In the genomic region with DNA sequence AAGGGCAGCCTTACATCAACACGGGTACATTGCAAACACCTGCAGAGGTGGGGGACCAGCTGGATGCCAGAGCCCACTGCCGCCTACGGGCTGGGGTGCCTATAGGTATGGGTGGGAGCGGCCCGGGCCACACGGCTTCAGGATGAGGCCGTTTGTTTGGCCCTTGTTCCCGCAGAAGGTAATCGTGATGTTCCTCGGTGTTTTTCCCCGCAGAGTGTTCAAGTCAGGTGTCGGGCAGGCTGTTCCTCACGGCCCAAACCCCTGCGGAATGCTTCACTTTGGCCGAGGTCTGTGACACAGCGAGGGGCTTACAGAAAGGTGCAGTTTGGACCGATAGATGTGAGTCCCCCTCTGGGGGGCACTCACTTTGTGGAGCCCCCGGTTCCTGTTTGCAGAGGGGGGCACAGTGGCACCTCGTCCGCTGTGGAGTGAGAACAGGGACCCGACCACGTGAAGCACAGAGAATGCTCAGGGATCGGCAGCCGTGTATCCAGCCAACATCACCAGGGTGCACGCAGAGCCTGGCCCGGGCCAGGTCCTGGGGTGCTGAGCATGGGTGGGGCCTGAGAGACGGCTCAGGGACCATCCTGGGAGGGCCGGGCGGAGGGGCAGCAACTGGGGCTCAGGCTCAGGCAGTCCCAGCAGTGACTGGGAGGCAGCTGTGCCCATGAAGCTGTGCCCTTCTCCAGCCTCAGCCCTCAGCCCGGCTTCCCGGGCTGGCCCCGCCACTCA, we compare ENCODE assay signal across 17 cellular contexts. TPM values are rescaled to one million over a fixed set of nuclear protein-coding genes. Genes with fewer than 3 reads are reported as not detected.
DNase-seq lines count a peak whose midpoint lies in the region; ATAC-seq and TF ChIP-seq lines count a peak whose summit lies in the region.
"Had no signal": no experiment of that assay in that cellular context is flagged by ENCODE, and none has a peak within 500 bp of the region (broad histone marks: within the 10 kb centered on the region; RNA-seq: fewer than 3 reads in every experiment).

No MANE protein-coding gene starts in this region.

- H3K9me3 Mint-ChIP-seq in GM23338 = no peaks in the 10 kb centered on the region; the same call in 2 of the 3 replicates
- H3K9me3 Mint-ChIP-seq: activated T-cell treated with anti-CD3 and anti-CD28 coated beads, Interleukin-2, amount 50 U/mL, for 4 hours had no signal

- H3K9me3 ChIP-seq in BLaER1 treated with 17β-estradiol and CSF1 and Interleukin-3, amounts not matched to agents 10 nM and 100 nM (replicated peaks in 1 of 11) = no peaks in the 10 kb centered on the region
- H3K9me3 ChIP-seq in mesenchymal stem cell (ENCODE audit: control insufficient read depth, low read length) (no peaks in the 10 kb centered on the region), MM.1S (replicated peaks; ENCODE audit: insufficient read depth, low read length) (no peaks in the 10 kb centered on the region)
- H3K9me3 ChIP-seq: thyroid gland had no signal

- H3K36me3 Mint-ChIP-seq in GM23338 (ENCODE audit: low read depth) = no peaks in the 10 kb centered on the region

- H3K9me2 ChIP-seq in GM23338 (ENCODE audit: insufficient read depth) (no peaks in the 10 kb centered on the region), MM.1S (replicated peaks; ENCODE audit: insufficient read depth, low read length) (no peaks in the 10 kb centered on the region)

- peak; percentile 12; the same call in 2 of the 3 replicates for ATAC-seq in GM23338
- ATAC-seq: left colon had no signal

- intact Hi-C loops in dorsolateral prefrontal cortex (cut with DNase I) = no loop called here

- H2BK15ac ChIP-seq in mesenchymal stem cell (ENCODE audit: low read depth, poor library complexity, severe bottlenecking) = no peak overlapping the region

- no peak overlapping the region for H3K27ac Mint-ChIP-seq in GM23338

- H4K20me1 ChIP-seq in BLaER1 treated with 17β-estradiol and CSF1 and Interleukin-3, amounts not matched to agents 10 nM and 100 nM = peaks cover 0 to 43% (median 19%) of the 10 kb centered on the region in 11 experiments; a peak in 10 of 22 replicates
- H4K20me1 ChIP-seq in GM23338 (replicated peaks; ENCODE audit: insufficient read depth) = no peaks in the 10 kb centered on the region
- no peaks in the 10 kb centered on the region for H4K20me1 ChIP-seq in MM.1S (ENCODE audit: insufficient read depth, low read length)

- no peak overlapping the region; a peak in 1 of 20 replicates for H3K4me3 ChIP-seq in BLaER1 treated with 17β-estradiol and CSF1 and Interleukin-3, amounts not matched to agents 10 nM and 100 nM
- H3K4me3 ChIP-seq in GM23338 = no peak overlapping the region
- H3K4me3 ChIP-seq in mesenchymal stem cell (ENCODE audit: insufficient read depth in 1 of 2, low read depth in 1 of 2, low read length in 2 of 2) = no peak overlapping the region
- no peak overlapping the region for H3K4me3 ChIP-seq in MM.1S (ENCODE audit: low read length)
- H3K4me3 ChIP-seq in dorsolateral prefrontal cortex = no peak overlapping the region
- H3K4me3 ChIP-seq: skin epidermis, thyroid gland had no signal

- no peak overlapping the region for H3K4ac ChIP-seq in mesenchymal stem cell (ENCODE audit: low read depth in 1 of 2, low read length in 2 of 2)

- peak overlapping the region; percentile 0 for H2AK5ac ChIP-seq in mesenchymal stem cell (ENCODE audit: low read length, severe bottlenecking)

- peak overlapping the region in 10 of 11 experiments; percentile 5 to 99 (median 84); a peak in 18 of 22 replicates for H3K4me2 ChIP-seq in BLaER1 treated with 17β-estradiol and CSF1 and Interleukin-3, amounts not matched to agents 10 nM and 100 nM
- H3K4me2 ChIP-seq in GM23338 (peak overlapping the region; percentile 55), mesenchymal stem cell (ENCODE audit: low read length, poor library complexity, severe bottlenecking) (no peak overlapping the region), MM.1S (ENCODE audit: low read depth, low read length) (no peak overlapping the region)

- 85% methylated on average over 29 of the region's 32 CpGs for WGBS in mesenchymal stem cell

- H3K79me2 ChIP-seq in GM23338 (replicated peaks; ENCODE audit: insufficient read depth) (no peaks in the 10 kb centered on the region), MM.1S (ENCODE audit: low read length) (no peaks in the 10 kb centered on the region)

- peak overlapping the region in 2 of 11 experiments; percentile 21 to 48; a peak in 2 of 22 replicates for H3K9ac ChIP-seq in BLaER1 treated with 17β-estradiol and CSF1 and Interleukin-3, amounts not matched to agents 10 nM and 100 nM
- H3K9ac ChIP-seq in mesenchymal stem cell (ENCODE audit: low read length) (no peak overlapping the region), MM.1S (ENCODE audit: low read length) (no peak overlapping the region)

- DNase-seq in GM23338 (ENCODE audit: low spot score) = no peak
- DNase-seq in ecto neural progenitor cell (ENCODE audit: low spot score) = peak; percentile 44
- no peak for DNase-seq in mesenchymal stem cell
- DNase-seq in MM.1S = no peak
- DNase-seq in kidney tubule cell (ENCODE audit: low spot score) = no peak
- no peak for DNase-seq in caudate nucleus (lab: John Stamatoyannopoulos, UW)
- DNase-seq in dorsolateral prefrontal cortex = no peak
- DNase-seq: activated T-cell treated with anti-CD3 and anti-CD28 coated beads, Interleukin-2, amount 50 U/mL, for 4 hours; effector CD8-positive, alpha-beta T cell; NCI-H1048; NCI-H2171; NCI-H748 treated with DMSO at 0.1 percent for 48 hours; OCI-M1; thyroid gland had no signal

- H3K4me1 Mint-ChIP-seq in GM23338 = peaks cover 28% of the 10 kb centered on the region

- H2BK5ac ChIP-seq in mesenchymal stem cell (ENCODE audit: low read depth, low read length, poor library complexity, severe bottlenecking) = no peak overlapping the region

- TF ChIP-seq CTCF in GM23338 (conservative IDR thresholded peaks at IDR 0.05; ENCODE audit: low read depth in 2 of 2) (no peak), MM.1S (IDR thresholded peaks at IDR 0.05; ENCODE audit: low read length) (no peak), dorsolateral prefrontal cortex (IDR thresholded peaks at IDR 0.05 in 54 of 56, conservative IDR thresholded peaks at IDR 0.05 in 2 of 56; ENCODE audit: low read depth in 1 of 56, partially characterized antibody in 56 of 56) (no peak)

- no peak overlapping the region for H3K14ac ChIP-seq in mesenchymal stem cell (ENCODE audit: low read length in 2 of 2)

- H4K91ac ChIP-seq in mesenchymal stem cell (ENCODE audit: low read length) = no peak overlapping the region

- no peaks in the 10 kb centered on the region for H3K36me3 ChIP-seq in BLaER1 treated with 17β-estradiol and CSF1 and Interleukin-3, amounts not matched to agents 10 nM and 100 nM
- H3K36me3 ChIP-seq in GM23338 (ENCODE audit: insufficient read depth) = no peaks in the 10 kb centered on the region
- H3K36me3 ChIP-seq in mesenchymal stem cell (ENCODE audit: control insufficient read depth in 1 of 2, insufficient read depth in 2 of 2, low read depth in 1 of 2, low read length in 2 of 2) = peaks cover 0 to 19% of the 10 kb centered on the region in 2 experiments
- no peaks in the 10 kb centered on the region for H3K36me3 ChIP-seq in MM.1S (replicated peaks; ENCODE audit: insufficient read depth, low read length)
- H3K36me3 ChIP-seq: thyroid gland had no signal

- H3K79me1 ChIP-seq in mesenchymal stem cell (replicated peaks; ENCODE audit: low read length, poor library complexity, severe bottlenecking) = peaks cover 6% of the 10 kb centered on the region

- no peak overlapping the region for H2BK12ac ChIP-seq in mesenchymal stem cell (ENCODE audit: low read length in 2 of 2)

- no peak overlapping the region for H2BK120ac ChIP-seq in mesenchymal stem cell (ENCODE audit: low read depth, low read length)

- H3F3A ChIP-seq in GM23338 (replicated peaks; ENCODE audit: low read depth) (no peaks in the 10 kb centered on the region), MM.1S (ENCODE audit: insufficient read depth, low read length) (no peaks in the 10 kb centered on the region)

- no peak overlapping the region for H3K4me3 Mint-ChIP-seq in GM23338
- H3K4me3 Mint-ChIP-seq: activated T-cell treated with anti-CD3 and anti-CD28 coated beads, Interleukin-2, amount 50 U/mL, for 4 hours had no signal

- no peak overlapping the region for H3K23ac ChIP-seq in mesenchymal stem cell (ENCODE audit: low read length in 2 of 2)

- no peak overlapping the region; the same call in 1 of the 2 replicates for H2AFZ ChIP-seq in GM23338
- no peak overlapping the region for H2AFZ ChIP-seq in mesenchymal stem cell (ENCODE audit: low read depth, low read length)
- H2AFZ ChIP-seq in MM.1S (ENCODE audit: low read length) = no peak overlapping the region

- peaks cover 11 to 98% (median 47%) of the 10 kb centered on the region in 11 experiments; a peak in 20 of 22 replicates for H3K27me3 ChIP-seq in BLaER1 treated with 17β-estradiol and CSF1 and Interleukin-3, amounts not matched to agents 10 nM and 100 nM
- H3K27me3 ChIP-seq in GM23338 (ENCODE audit: insufficient read depth) (no peaks in the 10 kb centered on the region), mesenchymal stem cell (ENCODE audit: control insufficient read depth in 1 of 2, insufficient read depth in 1 of 2, low read length in 2 of 2) (peaks cover 37 to 91% of the 10 kb centered on the region in 2 experiments), MM.1S (replicated peaks; ENCODE audit: insufficient read depth, low read length) (peaks cover 94% of the 10 kb centered on the region), dorsolateral prefrontal cortex (peaks cover 0 to 89% (median 52%) of the 10 kb centered on the region in 45 donors)
- H3K27me3 ChIP-seq: thyroid gland had no signal

- no peak overlapping the region for H3K27ac ChIP-seq in BLaER1 treated with 17β-estradiol and CSF1 and Interleukin-3, amounts not matched to agents 10 nM and 100 nM
- H3K27ac ChIP-seq in GM23338 (ENCODE audit: low read depth) (no peak overlapping the region), mesenchymal stem cell (ENCODE audit: low read length, poor library complexity, severe bottlenecking) (no peak overlapping the region), MM.1S (ENCODE audit: low read length) (no peak overlapping the region), caudate nucleus (ENCODE audit: low read depth, low read length) (no peak overlapping the region), dorsolateral prefrontal cortex (no peak overlapping the region)
- H3K27ac ChIP-seq: skin epidermis, thyroid gland had no signal

- H3K4me1 ChIP-seq in BLaER1 treated with 17β-estradiol and CSF1 and Interleukin-3, amounts not matched to agents 10 nM and 100 nM = peaks cover 35 to 100% (median 97%) of the 10 kb centered on the region in 10 experiments
- H3K4me1 ChIP-seq in GM23338 (ENCODE audit: insufficient read depth) (peaks cover 13% of the 10 kb centered on the region; the same call in 1 of the 2 replicates), mesenchymal stem cell (ENCODE audit: control insufficient read depth, insufficient read depth, low read depth, low read length) (peaks cover 65% of the 10 kb centered on the region), MM.1S (ENCODE audit: low read length) (no peaks in the 10 kb centered on the region)
- H3K4me1 ChIP-seq: thyroid gland had no signal

- H4K8ac ChIP-seq in mesenchymal stem cell (ENCODE audit: low read length) = no peak overlapping the region

- no peak overlapping the region for H3K18ac ChIP-seq in mesenchymal stem cell (ENCODE audit: low read depth in 1 of 2, low read length in 2 of 2)

- H3K27me3 Mint-ChIP-seq in GM23338 (ENCODE audit: insufficient read depth, low read depth, poor library complexity) = peaks cover 12% of the 10 kb centered on the region

RNA-seq across cellular contexts. Expression of a gene that starts 0.5 kb away (rescaled TPM):
- 0.45 TPM in 1 of 2 replicates, not detected in the other for total RNA-seq in GM23338 (2014; rRNA removed; shearing (Covaris generic))
- not detected in 2 replicates for polyA plus RNA-seq in GM23338 (2016; fragmentation: Nextera tagmentation; extraction: Ambion mirVana)
- polyA plus RNA-seq in mesenchymal stem cell (2013, experiment 1 of 2) = not detected
- polyA plus RNA-seq in mesenchymal stem cell (2013, experiment 2 of 2) = not detected
- total RNA-seq in dorsolateral prefrontal cortex = under 1 TPM in 4 of 120 experiments, not detected in 116; 0.50 to 0.91 (median 0.70) TPM
- total RNA-seq: activated T-cell treated with anti-CD3 and anti-CD28 coated beads, Interleukin-2, amount 50 U/mL, for 4 hours had no signal

RNA-seq across cellular contexts. Expression of a gene that starts 33.2 kb away (rescaled TPM):
- 0.58 and 1.5 TPM in 2 replicates for total RNA-seq in GM23338 (2014; rRNA removed; shearing (Covaris generic))
- polyA plus RNA-seq in GM23338 (2016; fragmentation: Nextera tagmentation; extraction: Ambion mirVana) = 0.56 and 1.1 TPM in 2 replicates
- not detected for polyA plus RNA-seq in mesenchymal stem cell (2013, experiment 1 of 2)
- not detected for polyA plus RNA-seq in mesenchymal stem cell (2013, experiment 2 of 2)
- total RNA-seq in dorsolateral prefrontal cortex = 1 to 10 TPM in 85 of 120 experiments, under 1 TPM in 29, not detected in 6; 0.40 to 4.9 (median 1.4) TPM

RNA-seq across cellular contexts. Expression of a gene that starts 40.7 kb away (rescaled TPM):
- not detected in 2 replicates for total RNA-seq in GM23338 (2014; rRNA removed; shearing (Covaris generic))
- polyA plus RNA-seq in GM23338 (2016; fragmentation: Nextera tagmentation; extraction: Ambion mirVana) = not detected in 2 replicates
- 0.04 TPM for polyA plus RNA-seq in mesenchymal stem cell (2013, experiment 1 of 2)
- 0.05 TPM for polyA plus RNA-seq in mesenchymal stem cell (2013, experiment 2 of 2)
- total RNA-seq in dorsolateral prefrontal cortex = 1 to 10 TPM in 79 of 120 experiments, under 1 TPM in 36, not detected in 5; 0.31 to 5.8 (median 1.4) TPM

RNA-seq across cellular contexts. Expression of a gene that starts 57.3 kb away (rescaled TPM):
- 21.3 and 21.5 TPM in 2 replicates for total RNA-seq in GM23338 (2014; rRNA removed; shearing (Covaris generic))
- polyA plus RNA-seq in GM23338 (2016; fragmentation: Nextera tagmentation; extraction: Ambion mirVana) = 9.6 and 9.9 TPM in 2 replicates
- 7.6 TPM for polyA plus RNA-seq in mesenchymal stem cell (2013, experiment 1 of 2)
- 7.7 TPM for polyA plus RNA-seq in mesenchymal stem cell (2013, experiment 2 of 2)
- 10 to 100 TPM; 14.3 to 35.0 (median 23.4) TPM for total RNA-seq in dorsolateral prefrontal cortex

RNA-seq across cellular contexts. Expression of a gene that starts 58.6 kb away (rescaled TPM):
- 51.6 and 62.6 TPM in 2 replicates for total RNA-seq in GM23338 (2014; rRNA removed; shearing (Covaris generic))
- 45.0 and 49.2 TPM in 2 replicates for polyA plus RNA-seq in GM23338 (2016; fragmentation: Nextera tagmentation; extraction: Ambion mirVana)
- 239 TPM for polyA plus RNA-seq in mesenchymal stem cell (2013, experiment 1 of 2)
- polyA plus RNA-seq in mesenchymal stem cell (2013, experiment 2 of 2) = 241 TPM
- 100 to 1,000 TPM in 50 of 120 experiments, 10 to 100 TPM in 70; 67.7 to 149 (median 98.0) TPM for total RNA-seq in dorsolateral prefrontal cortex

Comparison
In these comparisons a context has a peak if more than half of its experiments do, and no peak if none do; other contexts are left out.
1. H3K4me2 ChIP-seq: peak in BLaER1 treated with 17β-estradiol and CSF1 and Interleukin-3, amounts not matched to agents 10 nM and 100 nM (10 of 11) and GM23338 (single experiment); none in mesenchymal stem cell (single experiment) and MM.1S (single experiment).